24 cellular contexts compared by ENCODE assay signal in genomic region chr11:6565325-6565724, GRCh38.
"Had no signal": no experiment of that assay in that cellular context is flagged by ENCODE, and none has a peak within 500 bp of the region (broad histone marks: within the 10 kb centered on the region; RNA-seq: fewer than 3 reads in every experiment).

No MANE protein-coding gene starts in this region.

- H3K4me3 Mint-ChIP-seq: activated CD8-positive, alpha-beta T cell treated with anti-CD3 and anti-CD28 coated beads, Interleukin-2, amount 10 ng/mL, durations not matched to agents 7 days and 5 days; activated naive CD4-positive, alpha-beta T cell treated with anti-CD3 and anti-CD28 coated beads, Interleukin-2, amount 50 U/mL, for 24 hours; activated naive CD8-positive, alpha-beta T cell treated with anti-CD3 and anti-CD28 coated beads, Interleukin-2, amount 50 U/mL, for 24 hours; brain; central memory CD8-positive, alpha-beta T cell; T-cell had no signal

- H3K4me1 Mint-ChIP-seq: activated naive CD4-positive, alpha-beta T cell treated with anti-CD3 and anti-CD28 coated beads, Interleukin-2, amount 50 U/mL, for 24 hours; activated naive CD8-positive, alpha-beta T cell treated with anti-CD3 and anti-CD28 coated beads, Interleukin-2, amount 50 U/mL, for 24 hours had no signal

- DNase-seq: activated CD4-positive, CD25-positive, alpha-beta regulatory T cell; activated CD8-positive, alpha-beta memory T cell treated with anti-CD3 and anti-CD28 coated beads, Interleukin-2, amount 50 U/mL, for 48 hours; activated CD8-positive, alpha-beta T cell treated with anti-CD3 and anti-CD28 coated beads, Interleukin-2, amount 10 ng/mL, durations not matched to agents 7 days and 5 days; activated naive CD8-positive, alpha-beta T cell treated with anti-CD3 and anti-CD28 coated beads, Interleukin-2, amount 50 U/mL, for 24 hours; activated T-cell treated with anti-CD3 and anti-CD28 coated beads, Interleukin-2, amount 50 U/mL, for 1 hour; amygdala; Kasumi-1; NCI-H1092; NCI-H1417 treated with DMSO at 0.1 percent for 48 hours; NCI-H1694 treated with DMSO at 0.1 percent for 48 hours; NCI-H2029 treated with DMSO at 0.1 percent for 48 hours; NCI-H345; NCI-H510A; NCI-H69; NK-92 treated with Interleukin-12 subunit alpha and Interleukin-12 subunit beta, amount 100 ng/mL, for 24 hours; OCI-M1; RPMI8226; T-cell; T-helper 2 cell had no signal

- H3K27ac ChIP-seq: SK-N-MC, VCaP had no signal

- H3K27me3 Mint-ChIP-seq: activated naive CD4-positive, alpha-beta T cell treated with anti-CD3 and anti-CD28 coated beads, Interleukin-2, amount 50 U/mL, for 24 hours; activated naive CD8-positive, alpha-beta T cell treated with anti-CD3 and anti-CD28 coated beads, Interleukin-2, amount 50 U/mL, for 24 hours; brain; central memory CD8-positive, alpha-beta T cell; T-cell had no signal

- H3K9me3 Mint-ChIP-seq: activated naive CD4-positive, alpha-beta T cell treated with anti-CD3 and anti-CD28 coated beads, Interleukin-2, amount 50 U/mL, for 24 hours; activated naive CD8-positive, alpha-beta T cell treated with anti-CD3 and anti-CD28 coated beads, Interleukin-2, amount 50 U/mL, for 24 hours; central memory CD8-positive, alpha-beta T cell; T-cell had no signal

- H3K4me3 ChIP-seq: SK-N-MC had no signal

- H3K27ac Mint-ChIP-seq: activated CD8-positive, alpha-beta T cell treated with anti-CD3 and anti-CD28 coated beads, Interleukin-2, amount 10 ng/mL, durations not matched to agents 7 days and 5 days; activated naive CD4-positive, alpha-beta T cell treated with anti-CD3 and anti-CD28 coated beads, Interleukin-2, amount 50 U/mL, for 24 hours; activated naive CD8-positive, alpha-beta T cell treated with anti-CD3 and anti-CD28 coated beads, Interleukin-2, amount 50 U/mL, for 24 hours; brain; T-cell had no signal
